1 cellular context compared by ENCODE assay signal in genomic region chr9:136341042-136341655, GRCh38.
TF ChIP-seq lines count a peak whose summit lies in the region.

No MANE protein-coding gene starts in this region.

TF ChIP-seq in K562, 482 proteins besides CTCF, POLR2A, EP300 and RAD21:
- TF ChIP-seq CBX3 (IDR thresholded peaks at IDR 0.05; ENCODE audit: borderline replicate concordance in 1 of 2, low read length in 2 of 2) (peak in 1 of 2 experiments; percentile 18; a peak in 1 of 3 replicates), FOXK2 (conservative IDR thresholded peaks at IDR 0.05 in 1 of 2, IDR thresholded peaks at IDR 0.05 in 1 of 2; ENCODE audit: low read depth in 2 of 2) (no peak), ATF3 (IDR thresholded peaks at IDR 0.05) (peak; percentile 42; the same call in 1 of the 2 replicates), ATF3 (CRISPR knock-in tag; conservative IDR thresholded peaks at IDR 0.05) (no peak), CTCFL (IDR thresholded peaks at IDR 0.05; ENCODE audit: borderline replicate concordance, insufficient read depth, low read depth, low read length, poor library complexity, severe bottlenecking) (peak; percentile 73), ZNF764 (CRISPR knock-in tag; IDR thresholded peaks at IDR 0.05; ENCODE audit: low read depth) (no peak), ZBTB33 (CRISPR knock-in tag; IDR thresholded peaks at IDR 0.05) (peak; percentile 100), YY1 (IDR thresholded peaks at IDR 0.05; ENCODE audit: borderline replicate concordance in 1 of 3, control insufficient read depth in 1 of 3, extremely low read depth in 1 of 3, insufficient read depth in 3 of 3, insufficient read length in 1 of 3, insufficient replicate concordance in 2 of 3, low read depth in 1 of 3, low read length in 2 of 3) (peak in 2 of 3 experiments; percentile 14 to 63), TCF3 (CRISPR knock-in tag; IDR thresholded peaks at IDR 0.05) (no peak), MAX (CRISPR knock-in tag; IDR thresholded peaks at IDR 0.05) (0 out of 2 replicates have a peak, but pooled peaks have one; percentile 11)
